Comparison of ENCODE assay signal across 8 cellular contexts in the genomic region with DNA sequence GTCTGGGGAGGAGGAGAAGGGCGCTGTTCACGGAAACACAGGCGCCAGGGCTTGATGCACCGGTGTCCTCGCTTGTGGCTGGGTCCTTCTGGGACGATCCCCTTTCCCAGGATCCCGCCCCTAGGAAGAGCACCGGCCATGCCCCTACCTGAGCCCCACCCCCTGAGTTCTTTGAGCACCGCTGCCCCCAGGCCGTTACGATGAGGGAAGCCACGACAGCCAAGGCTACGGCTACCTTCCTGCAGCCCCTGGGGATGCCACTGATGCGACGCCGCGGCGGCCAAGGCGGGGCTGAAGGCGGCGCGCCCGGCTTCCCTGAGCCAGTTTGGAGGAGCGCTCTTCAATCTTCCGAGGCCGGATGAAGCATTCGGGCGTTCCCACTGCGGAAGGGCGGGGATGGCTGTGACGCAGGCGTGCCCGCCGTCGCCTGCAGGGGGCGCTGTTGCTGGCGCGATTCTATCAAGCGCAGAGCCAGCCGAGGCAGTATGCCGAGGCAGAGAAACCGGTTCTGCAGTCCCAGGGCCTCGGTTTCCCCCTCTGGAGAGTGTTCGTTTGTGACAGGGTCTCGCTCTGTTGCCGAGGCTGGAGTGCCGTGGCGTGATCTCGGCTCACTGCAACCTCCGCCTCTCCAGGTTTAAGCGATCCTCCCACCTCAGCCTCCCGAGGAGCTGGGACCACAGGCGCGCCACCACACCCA. TPM values are rescaled to one million over a fixed set of nuclear protein-coding genes. Genes with fewer than 3 reads are reported as not detected.
DNase-seq lines count a peak whose midpoint lies in the region; ATAC-seq and TF ChIP-seq lines count a peak whose summit lies in the region.

No MANE protein-coding gene starts in this region.

- peak; percentile 69 for ATAC-seq in activated B cell treated with CpG ODN at 0.5 μM for 24 hours (ENCODE audit: low read depth)
- no peak for ATAC-seq in HG03442 (IDR thresholded peaks at IDR 0.05; ENCODE audit: unreplicated experiment)
- no peak for ATAC-seq in GM18861 (IDR thresholded peaks at IDR 0.05; ENCODE audit: unreplicated experiment)

- H3K4me1 Mint-ChIP-seq in activated B cell treated with CpG ODN at 0.5 μM for 24 hours, result peaks cover 14% of the 10 kb centered on the region

- peak overlapping the region; percentile 56 for H3K4me3 Mint-ChIP-seq in activated B cell treated with CpG ODN at 0.5 μM for 24 hours

- H3K27ac Mint-ChIP-seq in activated B cell treated with CpG ODN at 0.5 μM for 24 hours, result no peak overlapping the region

- no peaks in the 10 kb centered on the region for H3K9me3 Mint-ChIP-seq in activated B cell treated with CpG ODN at 0.5 μM for 24 hours

- peak; percentile 36 for TF ChIP-seq CTCF in activated B cell treated with CpG ODN at 0.5 μM for 24 hours (IDR thresholded peaks at IDR 0.05)
- peak; percentile 91 for TF ChIP-seq CTCF in cardiac fibroblast (IDR thresholded peaks at IDR 0.05; ENCODE audit: low read depth, low read length)

- peaks cover 20% of the 10 kb centered on the region for H3K27me3 Mint-ChIP-seq in activated B cell treated with CpG ODN at 0.5 μM for 24 hours

- intact Hi-C loops in activated B cell treated with CpG ODN at 0.5 μM for 24 hours (cut with micrococcal nuclease), result loop anchor here (1.0 to 10.0 kb wide), 2 partner anchors 54 to 76 kb away; no protein-coding TSS in a partner anchor

- POLR2A ChIA-PET in activated B cell treated with CpG ODN at 0.5 μM for 24 hours (lab: Charles Lee), result interaction anchor here (1.2 kb wide), 1 partner anchor 12 kb away, joined by 3 read pairs; no protein-coding TSS in a partner anchor

- H3K36me3 Mint-ChIP-seq in activated B cell treated with CpG ODN at 0.5 μM for 24 hours (ENCODE audit: low read depth), result no peaks in the 10 kb centered on the region

- DNase-seq in ELF-1 (ENCODE audit: low read depth, low spot score) (peak; percentile 96), M059J (ENCODE audit: low read depth) (peak; percentile 49), activated B cell treated with CpG ODN at 0.5 μM for 24 hours (peak; percentile 54), cardiac fibroblast (ENCODE audit: low read depth in 2 of 2) (peak; percentile 55 to 68), left kidney (ENCODE audit: low read depth, low spot score) (peak; percentile 89)
- peak; percentile 80 for DNase-seq in stimulated activated CD4-positive, alpha-beta T cell treated with anti-CD3 and anti-CD28 coated beads, Interleukin-4, amount 100 ng/mL, for 24 hours

- H3K4me3 ChIP-seq in cardiac fibroblast (replicated peaks in 1 of 2; ENCODE audit: low read depth in 2 of 2, low read length in 2 of 2), result peak overlapping the region; percentile 22 to 41

- CTCF ChIA-PET in activated B cell treated with CpG ODN at 0.5 μM for 24 hours (lab: Charles Lee), result interaction anchor here (0.7 to 1.4 kb wide), 2 partner anchors 17 to 54 kb away, joined by 3 read pairs; no protein-coding TSS in a partner anchor

RNA-seq across cellular contexts. Expression of a gene that starts 9.7 kb away (rescaled TPM):
- not detected in 2 replicates for total RNA-seq in M059J (2014; rRNA removed; shearing (Covaris generic))
- total RNA-seq in activated B cell treated with CpG ODN at 0.5 μM for 24 hours, result 0.15 and 0.20 TPM in 2 replicates

RNA-seq across cellular contexts. Expression of a gene that starts 31.9 kb away (rescaled TPM):
- not detected in 2 replicates for total RNA-seq in M059J (2014; rRNA removed; shearing (Covaris generic))
- total RNA-seq in activated B cell treated with CpG ODN at 0.5 μM for 24 hours, result not detected in 2 replicates
